ENCODE assay signal across 1 cellular context in genomic region chr12:103840399-103840880, GRCh38.
TF ChIP-seq lines count a peak whose summit lies in the region.

No MANE protein-coding gene starts in this region.

TF ChIP-seq in IMR-90, 13 proteins besides CTCF, POLR2A, EP300 and RAD21 (continued from another document):
- TF ChIP-seq ELK1 (IDR thresholded peaks at IDR 0.05; ENCODE audit: borderline replicate concordance, low read depth, low read length) (no peak), CEBPB (IDR thresholded peaks at IDR 0.05; ENCODE audit: low read depth, low read length) (no peak), NFE2L2 (IDR thresholded peaks at IDR 0.05; ENCODE audit: low read depth, low read length) (no peak), BHLHE40 (IDR thresholded peaks at IDR 0.05; ENCODE audit: low read depth, low read length) (no peak)
